ENCODE assay signal across 19 cellular contexts in the genomic region with DNA sequence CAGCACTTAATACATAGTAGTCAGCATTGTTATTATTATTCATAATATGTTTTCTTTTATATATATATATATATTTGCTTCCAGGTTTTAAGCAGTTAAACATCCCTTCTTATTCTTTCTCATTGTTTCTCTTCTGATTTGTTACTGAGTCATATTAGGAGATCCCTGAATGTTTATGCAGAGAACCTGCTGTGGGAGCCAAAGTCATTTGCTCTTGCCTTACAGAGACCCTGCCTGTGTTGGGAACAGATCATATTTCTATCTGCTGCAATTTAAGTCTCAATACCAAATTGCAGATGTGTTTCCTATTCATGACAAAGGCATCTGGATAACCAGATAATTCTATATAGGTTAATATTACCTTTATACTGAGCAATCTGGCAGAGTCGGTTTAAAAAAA.
DNase-seq lines count a peak whose midpoint lies in the region; FAIRE-seq and TF ChIP-seq lines count a peak whose summit lies in the region.
"Had no signal": no experiment of that assay in that cellular context is flagged by ENCODE, and none has a peak within 500 bp of the region (broad histone marks: within the 10 kb centered on the region; RNA-seq: fewer than 3 reads in every experiment).

No MANE protein-coding gene starts in this region.

- H3K4me3 ChIP-seq in adipocyte (ENCODE audit: low read length): no peak overlapping the region
- H3K4me3 ChIP-seq in choroid plexus epithelial cell (ENCODE audit: low read depth, low read length): no peak overlapping the region
- H3K4me3 ChIP-seq: BLaER1 had no signal

- FAIRE-seq in H54 (lab: Jason Lieb, UNC) (peak; percentile 33), frontal cortex (lab: Jason Lieb, UNC) (no peak)

- intact Hi-C loops in posterior vena cava (cut with DNase I): loop anchor here in 1 of 2 donors (5.0 kb wide), 1 partner anchor 945 kb away; no protein-coding TSS in a partner anchor

- no peaks in the 10 kb centered on the region for H3K36me3 ChIP-seq in adipocyte (ENCODE audit: control insufficient read depth, insufficient read depth, low read length, severe bottlenecking)

- H3K4me1 ChIP-seq in adipocyte (ENCODE audit: control insufficient read depth, insufficient read depth, low read length): no peaks in the 10 kb centered on the region
- H3K4me1 ChIP-seq: BLaER1 had no signal

- DNase-seq in H54 (ENCODE audit: insufficient read length, low spot score) (no peak), adipocyte (ENCODE audit: low read depth) (peak; percentile 47), choroid plexus epithelial cell (ENCODE audit: low read depth) (peak; percentile 25), frontal cortex (ENCODE audit: low spot score in 2 of 2) (no peak), A172 (ENCODE audit: low spot score) (no peak), MV-4-11 (lab: John Stamatoyannopoulos, UW) (no peak), posterior vena cava (ENCODE audit: low spot score) (no peak)
- DNase-seq: CD4-positive, alpha-beta memory T cell; DND-41; GF-D8; H9; HFFc6; NCI-H1105 treated with DMSO at 0.1 percent for 48 hours; NCI-H2029 treated with DMSO at 0.1 percent for 48 hours; NCI-H226; NCI-H510A treated with DMSO at 0.1 percent for 48 hours; NCI-H748 treated with DMSO at 0.1 percent for 48 hours had no signal

- no peak for TF ChIP-seq POLR2A in H54 (IDR thresholded peaks at IDR 0.05; ENCODE audit: low read depth, low read length)

- H3K27me3 ChIP-seq in adipocyte (replicated peaks; ENCODE audit: control insufficient read depth, insufficient read depth, low read length): no peaks in the 10 kb centered on the region
- H3K27me3 ChIP-seq: BLaER1 had no signal

- TF ChIP-seq CTCF in choroid plexus epithelial cell (conservative IDR thresholded peaks at IDR 0.05; ENCODE audit: low read depth, low read length): no peak

- no peaks in the 10 kb centered on the region for H3K9me3 ChIP-seq in adipocyte (ENCODE audit: control insufficient read depth, low read length)
- H3K9me3 ChIP-seq: BLaER1 had no signal

- H3K9ac ChIP-seq in adipocyte (ENCODE audit: low read length): no peak overlapping the region
- H3K9ac ChIP-seq: BLaER1, KMS-11 had no signal

Comparison
In these comparisons a context has a peak if more than half of its experiments do, and no peak if none do; other contexts are left out.
1. DNase-seq: peak in adipocyte (single experiment) and choroid plexus epithelial cell (single experiment); none in H54 (single experiment), frontal cortex (0 of 2), A172 (single experiment), MV-4-11 (single experiment) and posterior vena cava (single experiment).